21 cellular contexts compared by ENCODE assay signal in genomic region chr4:170827562-170828260, GRCh38.
"Had no signal": no experiment of that assay in that cellular context is flagged by ENCODE, and none has a peak within 500 bp of the region (broad histone marks: within the 10 kb centered on the region; RNA-seq: fewer than 3 reads in every experiment).

No MANE protein-coding gene starts in this region.

- DNase-seq: activated CD4-positive, alpha-beta T cell treated with anti-CD3 and anti-CD28 coated beads, Interleukin-2, amount 10 ng/mL, durations not matched to agents 24 days and 14 days; activated CD8-positive, alpha-beta T cell treated with anti-CD3 and anti-CD28 coated beads for 36 hours; activated naive CD4-positive, alpha-beta T cell; activated naive CD8-positive, alpha-beta T cell treated with anti-CD3 and anti-CD28 coated beads for 36 hours; activated T-cell treated with anti-CD3 and anti-CD28 coated beads, Interleukin-2, amount 50 U/mL, for 1 hour; heart right ventricle; left colon; lower lobe of right lung; natural killer cell; retina; stimulated activated CD4-positive, alpha-beta T cell treated with anti-CD3 and anti-CD28 coated beads, Interleukin-12 subunit alpha, Interleukin-12 subunit beta, amount 100 ng/mL, for 4 hours; stimulated activated CD4-positive, alpha-beta T cell treated with anti-CD3 and anti-CD28 coated beads, Interleukin-1b, Interleukin-23, amount 100 ng/mL, for 48 hours; stimulated activated naive CD4-positive, alpha-beta T cell treated with Interleukin-2 at 50 U/mL for 16 hours; T-cell; T1000; thyroid gland had no signal

- ATAC-seq: activated CD8-positive, alpha-beta T cell treated with anti-CD3 and anti-CD28 coated beads for 36 hours; activated T-helper 17 cell treated with anti-CD3 and anti-CD28 coated beads, Interleukin-2, amount 50 U/mL, for 72 hours; gastroesophageal sphincter; heart right ventricle; left colon; lower lobe of right lung; natural killer cell; T-cell had no signal

- H3K27ac ChIP-seq: coronary artery, gastroesophageal sphincter, heart right ventricle, lower lobe of right lung, neutrophil, thyroid gland had no signal

- H3K27me3 ChIP-seq: gastroesophageal sphincter, heart right ventricle, neutrophil, thyroid gland had no signal

- FAIRE-seq: urothelium cell line had no signal

- H3K4me1 ChIP-seq: gastroesophageal sphincter, heart right ventricle, lower lobe of right lung, thyroid gland had no signal

- H3K4me3 ChIP-seq: coronary artery, gastroesophageal sphincter, heart right ventricle, lower lobe of right lung, thyroid gland had no signal

- H3K36me3 ChIP-seq: gastroesophageal sphincter, heart right ventricle, lower lobe of right lung, neutrophil, thyroid gland had no signal

- H3K9me3 ChIP-seq: gastroesophageal sphincter, heart right ventricle, lower lobe of right lung, neutrophil, thyroid gland had no signal
